In genomic region chr2:126776701-126777619, GRCh38 we compare ENCODE assay signal across 8 cellular contexts.
DNase-seq lines count a peak whose midpoint lies in the region; ATAC-seq and TF ChIP-seq lines count a peak whose summit lies in the region.

No MANE protein-coding gene starts in this region.

- TF ChIP-seq POLR2A in gastrocnemius medialis (IDR thresholded peaks at IDR 0.05): no peak

- in situ Hi-C loops in gastrocnemius medialis (cut with MboI; ENCODE audit: low sequenced_read_pairs in 4 of 4): loop anchor here (5.0 to 25.0 kb wide), 4 partner anchors 142 to 540 kb away; no protein-coding TSS in a partner anchor

- peak overlapping the region; percentile 58 for H3K9ac ChIP-seq in iPS-15b (ENCODE audit: low read depth, low read length)

- intact Hi-C loops in gastrocnemius medialis (cut with DNase I; ENCODE audit: low total_unique reads): loop anchor here (1.0 to 5.0 kb wide), 3 partner anchors 134 to 530 kb away; no protein-coding TSS in a partner anchor

- H3K27me3 ChIP-seq in iPS-15b (ENCODE audit: control insufficient read depth, insufficient read depth, low read length) (peaks cover 6% of the 10 kb centered on the region), gastrocnemius medialis (no peaks in the 10 kb centered on the region)

- peak; percentile 85 for ATAC-seq in HG02588 (IDR thresholded peaks at IDR 0.05; ENCODE audit: unreplicated experiment)
- peak; percentile 89 to 91 for ATAC-seq in gastrocnemius medialis

- H3K27me3 Mint-ChIP-seq in brain: peaks cover 8% of the 10 kb centered on the region

- DNase-seq in NAMALWA (ENCODE audit: low spot score) (peak; percentile 76), UCSD-AML1 (lab: John Stamatoyannopoulos, UW; ENCODE audit: unreplicated experiment) (peak; percentile 76), gastrocnemius medialis (peak; percentile 59 to 69), NCI-H1417 treated with DMSO at 0.1 percent for 48 hours (lab: John Stamatoyannopoulos, UW) (no peak)

- H3K4me3 ChIP-seq in iPS-15b (ENCODE audit: low read depth, low read length) (peak overlapping the region; percentile 72), gastrocnemius medialis (peak overlapping the region; percentile 67 to 74 (median 70))

- H3K36me3 ChIP-seq in iPS-15b (ENCODE audit: control insufficient read depth, insufficient read depth, low read length) (no peaks in the 10 kb centered on the region), gastrocnemius medialis (no peaks in the 10 kb centered on the region)

- H3K4me1 Mint-ChIP-seq in brain: peaks cover 40% of the 10 kb centered on the region

- H3K27ac ChIP-seq in gastrocnemius medialis: peak overlapping the region; percentile 50 to 74 (median 59)

- H3K27ac Mint-ChIP-seq in brain: peak overlapping the region; percentile 10 to 91 (median 78)

- H3K9me3 ChIP-seq in iPS-15b (ENCODE audit: control insufficient read depth, insufficient read depth, low read length): no peaks in the 10 kb centered on the region
- no peaks in the 10 kb centered on the region for H3K9me3 ChIP-seq in gastrocnemius medialis

- H3K4me3 Mint-ChIP-seq in brain: peak overlapping the region; percentile 86 to 95 (median 90)

- H3K4me1 ChIP-seq in iPS-15b (ENCODE audit: control insufficient read depth, insufficient read depth, low read length) (no peaks in the 10 kb centered on the region), gastrocnemius medialis (peaks cover 0 to 5% of the 10 kb centered on the region in 2 donors)

- H3K36me3 Mint-ChIP-seq in brain: no peaks in the 10 kb centered on the region

- H3K9me3 Mint-ChIP-seq in brain: peaks cover 0 to 5% (median 0%) of the 10 kb centered on the region in 5 experiments

- TF ChIP-seq CTCF in GM12874 (IDR thresholded peaks at IDR 0.05; ENCODE audit: insufficient read depth, low read depth, low read length) (peak; percentile 95), brain (conservative IDR thresholded peaks at IDR 0.05) (peak; percentile 98), gastrocnemius medialis (IDR thresholded peaks at IDR 0.05 in 4 of 5, conservative IDR thresholded peaks at IDR 0.05 in 1 of 5) (peak; percentile 88 to 99 (median 94))
